12 cellular contexts compared by ENCODE assay signal in the genomic region with DNA sequence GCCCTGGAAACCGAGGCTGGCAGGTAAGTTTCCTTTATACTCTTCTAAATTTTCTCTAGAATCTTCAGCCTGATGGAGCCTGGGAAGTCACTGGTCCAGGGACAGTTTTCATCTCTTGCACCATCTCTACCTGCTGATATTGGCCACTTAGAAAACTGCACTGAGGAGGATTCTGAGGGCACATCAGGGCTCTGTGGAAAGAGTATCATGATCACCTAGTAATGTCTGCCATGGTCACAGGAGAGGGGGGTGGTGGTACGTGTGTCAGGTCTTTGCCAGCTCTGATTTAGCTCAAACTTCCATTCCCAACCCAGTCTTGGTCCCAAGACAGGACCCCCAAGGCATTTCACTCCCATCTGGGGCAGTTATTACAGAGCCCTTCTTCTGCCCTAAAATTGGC. TPM values are rescaled to one million over a fixed set of nuclear protein-coding genes. Genes with fewer than 3 reads are reported as not detected.
"Had no signal": no experiment of that assay in that cellular context is flagged by ENCODE, and none has a peak within 500 bp of the region (broad histone marks: within the 10 kb centered on the region; RNA-seq: fewer than 3 reads in every experiment).

No MANE protein-coding gene starts in this region.

- DNase-seq: activated CD4-positive, alpha-beta T cell treated with anti-CD3 and anti-CD28 coated beads, Interleukin-2, amount 10 ng/mL, durations not matched to agents 7 days and 5 days; activated naive CD4-positive, alpha-beta T cell treated with Interleukin-2 at 50 U/mL for 16 hours; anterior cingulate cortex; right lobe of liver; stimulated activated CD4-positive, alpha-beta T cell treated with anti-CD3 and anti-CD28 coated beads, Interleukin-1b, Interleukin-23, amount 100 ng/mL, for 48 hours; stomach had no signal

- ATAC-seq: left lobe of liver; mucosa of descending colon; naive thymus-derived CD8-positive, alpha-beta T cell; right lobe of liver had no signal

- H3K9me3 ChIP-seq: mucosa of descending colon, right lobe of liver, stomach, thoracic aorta had no signal

- H3K27me3 ChIP-seq: right lobe of liver, stomach had no signal

- H3K4me3 ChIP-seq: mucosa of descending colon, right lobe of liver, stomach, thoracic aorta had no signal

- H3K27ac ChIP-seq: right lobe of liver, stomach, thoracic aorta had no signal

- H3K36me3 ChIP-seq: right lobe of liver, thoracic aorta had no signal

- FAIRE-seq: endometrium, islet of Langerhans had no signal

- H3K4me1 ChIP-seq: right lobe of liver had no signal

RNA-seq across cellular contexts. Expression of a gene that starts 35.2 kb away (rescaled TPM):
- total RNA-seq: activated CD4-positive, alpha-beta T cell treated with anti-CD3 and anti-CD28 coated beads, Interleukin-2, amount 10 ng/mL, durations not matched to agents 7 days and 5 days had no signal
- polyA plus RNA-seq: naive thymus-derived CD8-positive, alpha-beta T cell had no signal
